ENCODE assay signal across 17 cellular contexts in the genomic region with DNA sequence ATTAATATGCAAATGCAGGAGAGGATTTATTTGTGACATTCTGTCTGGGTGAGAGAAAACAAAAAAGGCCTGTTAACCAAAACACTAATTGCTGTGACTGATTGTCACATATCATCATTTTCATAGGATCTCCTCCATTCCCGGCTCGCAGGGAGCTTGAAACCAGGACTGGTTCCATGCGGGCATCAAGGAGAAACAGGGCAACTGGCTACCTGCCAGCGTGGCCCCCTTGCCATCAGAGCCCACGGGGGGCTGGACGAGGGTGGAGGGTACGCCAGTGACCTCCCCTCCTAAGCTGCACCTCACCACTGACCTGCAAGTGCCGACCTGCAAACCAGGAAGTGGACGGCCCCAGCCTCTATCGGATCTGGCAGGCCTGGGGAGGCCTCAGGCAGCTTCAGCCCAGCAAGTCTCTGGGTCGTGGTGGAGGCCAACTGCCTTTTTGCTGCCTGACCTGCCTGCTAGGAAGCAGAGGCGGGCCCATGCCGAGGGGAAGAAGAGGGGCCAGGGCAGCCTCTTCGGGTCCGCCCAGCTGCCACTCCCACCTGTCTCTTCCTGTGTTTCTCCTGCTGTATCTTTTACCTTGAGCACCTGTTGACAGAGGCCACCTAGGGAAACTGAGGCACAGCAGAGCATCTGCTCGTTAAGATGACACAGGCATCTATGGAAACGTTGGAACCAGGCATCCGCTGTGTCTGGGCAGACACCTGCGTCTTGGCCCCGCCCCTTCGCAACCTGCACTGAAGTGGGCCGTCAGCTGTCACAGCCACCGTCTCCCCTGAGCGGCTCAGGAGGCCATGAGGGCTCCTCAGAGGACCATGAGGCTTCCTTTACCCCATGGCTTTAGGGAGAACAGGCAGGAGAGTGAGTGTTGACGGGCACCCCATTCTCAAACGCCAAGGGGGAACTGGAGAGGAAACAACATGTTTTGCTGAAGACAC.
DNase-seq lines count a peak whose midpoint lies in the region; ATAC-seq, FAIRE-seq and TF ChIP-seq lines count a peak whose summit lies in the region.
"Had no signal": no experiment of that assay in that cellular context is flagged by ENCODE, and none has a peak within 500 bp of the region (broad histone marks: within the 10 kb centered on the region; RNA-seq: fewer than 3 reads in every experiment).

No MANE protein-coding gene starts in this region.

- no peak overlapping the region for H3K18ac ChIP-seq in mesendoderm (ENCODE audit: low read length)

- no peak overlapping the region for H4K8ac ChIP-seq in mesendoderm (ENCODE audit: low read depth, low read length)

- H3K4me2 ChIP-seq in Loucy (ENCODE audit: low read depth, low read length, poor library complexity, severe bottlenecking), result no peak overlapping the region
- peak overlapping the region; percentile 6; the same call in 1 of the 2 replicates for H3K4me2 ChIP-seq in K562 (ENCODE audit: insufficient read depth, low read length)
- H3K4me2 ChIP-seq in mesendoderm (ENCODE audit: low read length), result no peak overlapping the region

- no peaks in the 10 kb centered on the region for H4K20me1 ChIP-seq in Loucy (ENCODE audit: insufficient read depth, low read length, poor library complexity, severe bottlenecking)
- H4K20me1 ChIP-seq in K562 (replicated peaks; ENCODE audit: control insufficient read depth, insufficient read depth, low read length), result peaks cover 30% of the 10 kb centered on the region

- no peak overlapping the region for H2BK120ac ChIP-seq in mesendoderm (ENCODE audit: low read depth, low read length)

- no peak overlapping the region for H3K27ac ChIP-seq in K562 (ENCODE audit: extremely low read depth, low read depth, low read length)
- no peak overlapping the region for H3K27ac ChIP-seq in mesendoderm (ENCODE audit: low read depth, low read length)
- H3K27ac ChIP-seq in thyroid gland, result no peak overlapping the region

- no peaks in the 10 kb centered on the region for H3K9me1 ChIP-seq in K562 (ENCODE audit: control insufficient read depth, insufficient read depth, low read length)

- CTCF ChIA-PET in K562 (lab: Yijun Ruan, JAX; ENCODE audit: low intra/inter-chr PET ratio), result no interaction called here

- H3K9me3 ChIP-seq in Loucy (ENCODE audit: insufficient read depth, low read depth, low read length), result no peaks in the 10 kb centered on the region
- no peaks in the 10 kb centered on the region for H3K9me3 ChIP-seq in K562 (replicated peaks; ENCODE audit: control insufficient read depth, insufficient read depth, low read depth, low read length)
- H3K9me3 ChIP-seq in thyroid gland, result no peaks in the 10 kb centered on the region
- H3K9me3 ChIP-seq: mucosa of descending colon had no signal

- no peaks in the 10 kb centered on the region for H3K36me3 ChIP-seq in Loucy (ENCODE audit: insufficient read depth, low read length)
- no peaks in the 10 kb centered on the region for H3K36me3 ChIP-seq in K562 (ENCODE audit: control insufficient read depth, insufficient read depth, low read length)
- no peaks in the 10 kb centered on the region for H3K36me3 ChIP-seq in mesendoderm (ENCODE audit: control insufficient read depth, insufficient read depth, low read length)
- H3K36me3 ChIP-seq in thyroid gland, result no peaks in the 10 kb centered on the region

- H3F3A ChIP-seq in Loucy (ENCODE audit: low read depth), result no peaks in the 10 kb centered on the region

- H2AK5ac ChIP-seq in mesendoderm (ENCODE audit: low read length), result no peak overlapping the region

- H2AFZ ChIP-seq in Loucy (ENCODE audit: low read length), result no peak overlapping the region; the same call in 1 of the 2 replicates
- no peak overlapping the region for H2AFZ ChIP-seq in K562 (ENCODE audit: low read depth, low read length)

- in situ Hi-C loops in K562 (cut with MboI), result no loop called here

- no peak overlapping the region for H2BK5ac ChIP-seq in mesendoderm (ENCODE audit: low read length)

- no peak overlapping the region for H2BK15ac ChIP-seq in mesendoderm (replicated peaks; ENCODE audit: low read depth)

- WGBS in K562 (ENCODE audit: insufficient coverage, low coverage, missing lambda C conversion rate), result 10% methylated on average over 24 of the region's 26 CpGs
- no CpG with 5 or more reads among the region's 26 CpGs for WGBS in mesendoderm (ENCODE audit: extremely low coverage, insufficient coverage, low lambda C conversion rate)
- WGBS in thyroid gland, 2 donors, result 62 to 68% methylated on average over 18 to 26 of the region's 26 CpGs

- no peak for TF ChIP-seq POLR2A in K562 (conservative IDR thresholded peaks at IDR 0.05)
- no peak for TF ChIP-seq POLR2A in thyroid gland (IDR thresholded peaks at IDR 0.05)

- DNase-seq in ELF-1 (ENCODE audit: low read depth, low spot score) (peak; percentile 83), K562 (ENCODE audit: extremely low read depth in 1 of 4, low spot score in 3 of 4) (peak in 2 of 4 experiments; percentile 39 to 40), mesendoderm (peak; percentile 21), HuH-7.5 (ENCODE audit: low spot score) (no peak), thyroid gland (no peak), NOMO-1 treated with dmso at 0.1 percent for 144 hours (lab: John Stamatoyannopoulos, UW; ENCODE audit: unreplicated experiment) (no peak)
- no peak for DNase-seq in activated naive CD4-positive, alpha-beta T cell (lab: John Stamatoyannopoulos, UW)
- DNase-seq: activated CD4-positive, alpha-beta T cell treated with anti-CD3 and anti-CD28 coated beads, Interleukin-2, amount 50 U/mL, for 48 hours; activated T-cell treated with anti-CD3 and anti-CD28 coated beads for 4 hours; cerebellar nuclear complex; NCI-H1105 treated with DMSO at 0.1 percent for 48 hours; PC-3; T-cell had no signal

- no peak for FAIRE-seq in K562 (lab: Jason Lieb, UNC)
- FAIRE-seq: HTR-8/SVneo had no signal

- TF ChIP-seq CTCF in Loucy (conservative IDR thresholded peaks at IDR 0.05; ENCODE audit: low read length), result no peak
- no peak for TF ChIP-seq CTCF in K562 (IDR thresholded peaks at IDR 0.05 in 2 of 3, conservative IDR thresholded peaks at IDR 0.05 in 1 of 3; ENCODE audit: insufficient read depth in 2 of 3, low read depth in 1 of 3, low read length in 3 of 3)
- TF ChIP-seq CTCF in thyroid gland (IDR thresholded peaks at IDR 0.05), result no peak

- peak; percentile 58 for ATAC-seq in K562
- ATAC-seq: left lobe of liver, mucosa of descending colon, PC-3, T-cell had no signal

- no peak for TF ChIP-seq EP300 in K562 (IDR thresholded peaks at IDR 0.05; ENCODE audit: low read length)

- no peak overlapping the region for H3K56ac ChIP-seq in mesendoderm (ENCODE audit: low read length)

- no peaks in the 10 kb centered on the region for H3K27me3 ChIP-seq in Loucy (ENCODE audit: insufficient read depth, low read length, poor library complexity, severe bottlenecking)
- H3K27me3 ChIP-seq in K562 (ENCODE audit: control insufficient read depth in 2 of 2, insufficient read depth in 2 of 2, low read length in 2 of 2), result peaks cover 42 to 89% of the 10 kb centered on the region in 2 experiments
- H3K27me3 ChIP-seq in mesendoderm (ENCODE audit: insufficient read depth, low read length, poor library complexity), result no peaks in the 10 kb centered on the region
- no peaks in the 10 kb centered on the region for H3K27me3 ChIP-seq in thyroid gland

- POLR2A ChIA-PET in K562 (lab: Yijun Ruan, JAX), result interaction anchor here (0.6 to 1.1 kb wide), 4 partner anchors 10 to 92 kb away, joined by 3 to 5 read pairs (median 3); no protein-coding TSS in a partner anchor

- TF ChIP-seq RAD21 in K562 (CRISPR knock-in tag; conservative IDR thresholded peaks at IDR 0.05 in 1 of 2, IDR thresholded peaks at IDR 0.05 in 1 of 2), result no peak

- H3K23ac ChIP-seq in mesendoderm (ENCODE audit: low read length), result no peak overlapping the region

- no peak overlapping the region for H3K4ac ChIP-seq in mesendoderm (ENCODE audit: low read depth, low read length)

- intact Hi-C loops in K562 (cut with micrococcal nuclease), result no loop called here
- intact Hi-C loops in thyroid gland (cut with DNase I), result no loop called here

- no TSS peak for BruUV-seq in K562 (replicated peaks; lab: Mats Ljungman, UMichigan)

- H3K4me1 ChIP-seq in Loucy (ENCODE audit: insufficient read depth, low read length, poor library complexity, severe bottlenecking) (peaks cover 7% of the 10 kb centered on the region), K562 (replicated peaks in 1 of 2; ENCODE audit: control insufficient read depth in 2 of 2, insufficient read depth in 2 of 2, low read length in 2 of 2) (peaks cover 8 to 28% of the 10 kb centered on the region in 2 experiments; a peak in 4 of 5 replicates), mesendoderm (ENCODE audit: control insufficient read depth, low read depth, low read length) (no peaks in the 10 kb centered on the region), thyroid gland (peaks cover 25 to 28% of the 10 kb centered on the region in 2 donors)

- H3K9me2 ChIP-seq in Loucy (replicated peaks; ENCODE audit: low read depth, low read length), result no peaks in the 10 kb centered on the region

- H3K79me1 ChIP-seq in mesendoderm (ENCODE audit: low read length), result no peaks in the 10 kb centered on the region

- peak overlapping the region; percentile 12 for H3K9ac ChIP-seq in Loucy (ENCODE audit: low read depth, low read length, poor library complexity, severe bottlenecking)
- H3K9ac ChIP-seq in K562 (ENCODE audit: insufficient read depth in 1 of 2, low read depth in 2 of 2, low read length in 2 of 2), result 0 out of 4 replicates have a peak overlapping the region, but pooled peaks of 1 of the 2 experiments have one; percentile 72
- H3K9ac ChIP-seq in mesendoderm (ENCODE audit: low read length), result no peak overlapping the region

- no peak overlapping the region for H4K5ac ChIP-seq in mesendoderm (ENCODE audit: low read length)

- H3K4me3 ChIP-seq in Loucy (ENCODE audit: low read length, poor library complexity, severe bottlenecking), result no peak overlapping the region
- H3K4me3 ChIP-seq in K562, result no peak overlapping the region
- H3K4me3 ChIP-seq in mesendoderm (ENCODE audit: low read length), result no peak overlapping the region
- H3K4me3 ChIP-seq in thyroid gland (replicated peaks in 1 of 3), result no peak overlapping the region
- H3K4me3 ChIP-seq: mucosa of descending colon had no signal

- no peaks in the 10 kb centered on the region for H3K79me2 ChIP-seq in Loucy (ENCODE audit: insufficient read depth, low read length)
- H3K79me2 ChIP-seq in K562 (ENCODE audit: control insufficient read depth, insufficient read depth, low read length), result no peaks in the 10 kb centered on the region
- H3K79me2 ChIP-seq in mesendoderm (ENCODE audit: control insufficient read depth, insufficient read depth, low read length), result no peaks in the 10 kb centered on the region

TF ChIP-seq in K562, 482 proteins besides CTCF, POLR2A, EP300 and RAD21 (continues in another document):
- no peak for TF ChIP-seq SRSF7 (optimal IDR thresholded peaks at IDR 0.05; ENCODE audit: low read depth, low read length)
- no peak for TF ChIP-seq HNRNPH1 (optimal IDR thresholded peaks at IDR 0.05; ENCODE audit: low read depth, low read length)
- no peak for TF ChIP-seq TEAD1 (CRISPR knock-in tag; IDR thresholded peaks at IDR 0.05)
- no peak for TF ChIP-seq ZEB2 (IDR thresholded peaks at IDR 0.05)
- TF ChIP-seq BACH1 (tag; IDR thresholded peaks at IDR 0.05), result no peak
- TF ChIP-seq MCM3 (IDR thresholded peaks at IDR 0.05), result no peak
- TF ChIP-seq SPI1 (IDR thresholded peaks at IDR 0.05; ENCODE audit: borderline replicate concordance, low read depth, low read length), result peak; percentile 56; the same call in 1 of the 2 replicates

Comparison
In these comparisons a context has a peak if more than half of its experiments do, and no peak if none do; other contexts are left out.
1. DNase-seq: peak in ELF-1 (single experiment) and mesendoderm (single experiment); none in HuH-7.5 (single experiment), thyroid gland (0 of 2), NOMO-1 treated with dmso at 0.1 percent for 144 hours (single experiment) and activated naive CD4-positive, alpha-beta T cell (0 of 4).